In the genomic region with DNA sequence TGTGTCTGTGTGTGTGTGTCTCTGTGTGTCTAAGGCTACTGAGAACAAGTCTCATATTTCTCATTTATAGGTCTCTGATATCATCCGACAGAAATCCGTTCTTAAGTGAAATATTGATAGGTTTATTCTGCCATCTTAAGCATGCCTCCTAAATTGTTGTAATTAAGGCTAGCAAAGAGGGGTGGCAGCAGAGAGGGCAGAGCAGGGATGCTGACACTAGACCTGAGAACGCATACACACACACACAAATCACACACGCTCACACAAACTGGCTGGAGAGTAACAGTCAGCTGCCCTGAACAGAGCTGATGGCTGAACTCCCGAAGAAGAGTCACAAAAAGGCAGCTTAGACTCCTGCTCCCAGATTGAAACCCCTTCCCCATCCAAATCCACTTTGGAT, we compare ENCODE assay signal across 20 cellular contexts.
DNase-seq lines count a peak whose midpoint lies in the region; ATAC-seq and TF ChIP-seq lines count a peak whose summit lies in the region.
"Had no signal": no experiment of that assay in that cellular context is flagged by ENCODE, and none has a peak within 500 bp of the region (broad histone marks: within the 10 kb centered on the region; RNA-seq: fewer than 3 reads in every experiment).

No MANE protein-coding gene starts in this region.

- peak; percentile 65 for TF ChIP-seq CTCF in endodermal cell (conservative IDR thresholded peaks at IDR 0.05)
- TF ChIP-seq CTCF in type B pancreatic cell (conservative IDR thresholded peaks at IDR 0.05): peak; percentile 32

- H3K27ac Mint-ChIP-seq in endodermal cell (no peak overlapping the region), type B pancreatic cell (no peak overlapping the region)
- H3K27ac Mint-ChIP-seq: activated naive CD8-positive, alpha-beta T cell treated with anti-CD3 and anti-CD28 coated beads for 36 hours had no signal

- H3K27ac ChIP-seq in endodermal cell (ENCODE audit: low read depth, low read length): no peak overlapping the region
- H3K27ac ChIP-seq: cardiac muscle cell, neutrophil, uterus had no signal

- no peaks in the 10 kb centered on the region for H3K4me1 Mint-ChIP-seq in endodermal cell
- no peaks in the 10 kb centered on the region for H3K4me1 Mint-ChIP-seq in type B pancreatic cell (ENCODE audit: unreplicated experiment)
- H3K4me1 Mint-ChIP-seq: activated naive CD8-positive, alpha-beta T cell treated with anti-CD3 and anti-CD28 coated beads for 36 hours had no signal

- DNase-seq in NCI-H526 (lab: John Stamatoyannopoulos, UW) (peak; percentile 31 to 50), NCI-H526 treated with DMSO at 0.1 percent for 48 hours (lab: John Stamatoyannopoulos, UW) (no peak), NCI-H2196 treated with DMSO at 0.1 percent for 48 hours (lab: John Stamatoyannopoulos, UW; ENCODE audit: unreplicated experiment) (peak; percentile 84), endodermal cell (peak; percentile 52), type B pancreatic cell (ENCODE audit: extremely low spot score, unreplicated experiment) (no peak), HuH-7 (ENCODE audit: low spot score) (no peak)
- no peak for DNase-seq in central memory CD4-positive, alpha-beta T cell
- DNase-seq: ACHN; activated CD4-positive, CD25-positive, alpha-beta regulatory T cell treated with anti-CD3 and anti-CD28 coated beads, Interleukin-2, amount 50 U/mL, for 72 hours; activated CD8-positive, alpha-beta memory T cell treated with anti-CD3 and anti-CD28 coated beads, Interleukin-2, amount 50 U/mL, for 48 hours; activated naive CD8-positive, alpha-beta T cell treated with anti-CD3 and anti-CD28 coated beads for 36 hours; effector CD4-positive, alpha-beta T cell; NCI-H2107; stimulated activated naive CD4-positive, alpha-beta T cell; uterus had no signal

- H3K27me3 Mint-ChIP-seq in endodermal cell (ENCODE audit: insufficient read depth) (no peaks in the 10 kb centered on the region), type B pancreatic cell (peaks cover 4% of the 10 kb centered on the region)
- H3K27me3 Mint-ChIP-seq: activated naive CD8-positive, alpha-beta T cell treated with anti-CD3 and anti-CD28 coated beads for 36 hours had no signal

- H3K4me3 Mint-ChIP-seq in endodermal cell (no peak overlapping the region), type B pancreatic cell (no peak overlapping the region)
- H3K4me3 Mint-ChIP-seq: activated naive CD8-positive, alpha-beta T cell treated with anti-CD3 and anti-CD28 coated beads for 36 hours had no signal

- no peaks in the 10 kb centered on the region for H3K27me3 ChIP-seq in endodermal cell (ENCODE audit: control insufficient read depth, insufficient read depth, low read length, poor library complexity, severe bottlenecking)
- H3K27me3 ChIP-seq: cardiac muscle cell, neutrophil, uterus had no signal

- ATAC-seq in GM19455 (IDR thresholded peaks at IDR 0.05; ENCODE audit: unreplicated experiment): no peak
- ATAC-seq: Panc1 had no signal

- no peaks in the 10 kb centered on the region for H3K9me3 Mint-ChIP-seq in endodermal cell
- H3K9me3 Mint-ChIP-seq in type B pancreatic cell: no peaks in the 10 kb centered on the region
- H3K9me3 Mint-ChIP-seq: activated naive CD8-positive, alpha-beta T cell treated with anti-CD3 and anti-CD28 coated beads for 36 hours had no signal

- H3K4me1 ChIP-seq in endodermal cell (ENCODE audit: control insufficient read depth, insufficient read depth, low read length): no peaks in the 10 kb centered on the region
- H3K4me1 ChIP-seq: HAP-1, uterus had no signal

- H3K4me3 ChIP-seq in endodermal cell (ENCODE audit: low read length): no peak overlapping the region
- H3K4me3 ChIP-seq: cardiac muscle cell, HAP-1, uterus had no signal

- 86 to 87% methylated on average over 4 to 5 of the region's 5 CpGs for WGBS in endodermal cell (ENCODE audit: insufficient coverage in 1 of 2, insufficient read length in 1 of 2), 2 experiments

- H3K36me3 ChIP-seq in endodermal cell (ENCODE audit: control insufficient read depth, insufficient read depth, low read length): no peaks in the 10 kb centered on the region
- H3K36me3 ChIP-seq: cardiac muscle cell, HAP-1, neutrophil, uterus had no signal

- H3K36me3 Mint-ChIP-seq in endodermal cell (ENCODE audit: low read depth) (no peaks in the 10 kb centered on the region), type B pancreatic cell (no peaks in the 10 kb centered on the region)
- H3K36me3 Mint-ChIP-seq: activated naive CD8-positive, alpha-beta T cell treated with anti-CD3 and anti-CD28 coated beads for 36 hours had no signal

- no peak overlapping the region for H3K9ac ChIP-seq in endodermal cell (ENCODE audit: extremely low read depth, low read length, poor library complexity, severe bottlenecking)

- H3K9me3 ChIP-seq in endodermal cell (ENCODE audit: control insufficient read depth, low read length): no peaks in the 10 kb centered on the region
- H3K9me3 ChIP-seq: HAP-1, neutrophil, uterus had no signal

Comparison
In these comparisons a context has a peak if more than half of its experiments do, and no peak if none do; other contexts are left out.
1. DNase-seq: peak in NCI-H526 (2 of 2), NCI-H2196 treated with DMSO at 0.1 percent for 48 hours (single experiment) and endodermal cell (single experiment); none in NCI-H526 treated with DMSO at 0.1 percent for 48 hours (single experiment), type B pancreatic cell (single experiment), central memory CD4-positive, alpha-beta T cell (single experiment) and HuH-7 (single experiment).